ENCODE assay signal across 14 cellular contexts in genomic region chr10:124674768-124675222, GRCh38.
DNase-seq lines count a peak whose midpoint lies in the region; ATAC-seq and TF ChIP-seq lines count a peak whose summit lies in the region.
"Had no signal": no experiment of that assay in that cellular context is flagged by ENCODE, and none has a peak within 500 bp of the region (broad histone marks: within the 10 kb centered on the region; RNA-seq: fewer than 3 reads in every experiment).

No MANE protein-coding gene starts in this region.

- H3K4me1 ChIP-seq in heart left ventricle, result peaks cover 36 to 100% (median 97%) of the 10 kb centered on the region in 12 donors
- peaks cover 100% of the 10 kb centered on the region in 2 donors for H3K4me1 ChIP-seq in naive thymus-derived CD4-positive, alpha-beta T cell (ENCODE audit: control insufficient read depth in 2 of 2, insufficient read depth in 2 of 2, low read length in 2 of 2)
- H3K4me1 ChIP-seq in upper lobe of left lung, result peaks cover 86 to 99% (median 98%) of the 10 kb centered on the region in 4 donors

- H3K27ac Mint-ChIP-seq in effector memory CD8-positive, alpha-beta T cell, result peak overlapping the region; percentile 80 to 96
- H3K27ac Mint-ChIP-seq in naive thymus-derived CD4-positive, alpha-beta T cell, result peak overlapping the region in 6 of 9 donors; percentile 28 to 90 (median 69)
- H3K27ac Mint-ChIP-seq: activated T-cell treated with anti-CD3 and anti-CD28 coated beads, Interleukin-2, amount 50 U/mL, for 72 hours had no signal

- peak in 1 of 4 donors; percentile 41 for TF ChIP-seq EP300 in upper lobe of left lung (IDR thresholded peaks at IDR 0.05)

- H3K4me3 ChIP-seq in heart left ventricle (no peak overlapping the region), upper lobe of left lung (no peak overlapping the region)
- H3K4me3 ChIP-seq in naive thymus-derived CD4-positive, alpha-beta T cell (ENCODE audit: low read length), result no peak overlapping the region

- peaks cover 0 to 5% (median 0%) of the 10 kb centered on the region in 9 donors for H3K36me3 ChIP-seq in heart left ventricle
- H3K36me3 ChIP-seq in naive thymus-derived CD4-positive, alpha-beta T cell (ENCODE audit: control insufficient read depth in 2 of 3, insufficient read depth in 3 of 3, low read length in 3 of 3), result no peaks in the 10 kb centered on the region
- H3K36me3 ChIP-seq in upper lobe of left lung, result peaks cover 0 to 2% (median 0%) of the 10 kb centered on the region in 4 donors

- CTCF ChIA-PET in naive thymus-derived CD4-positive, alpha-beta T cell (lab: Charles Lee), result interaction anchor here (1.3 to 2.9 kb wide), 3 partner anchors 27 to 67 kb away, joined by 4 to 10 read pairs (median 4); no protein-coding TSS in a partner anchor

- DNase-seq in heart left ventricle, result peak in 1 of 5 donors; percentile 62
- no peak for DNase-seq in Right ventricle myocardium inferior (ENCODE audit: missing footprints)
- DNase-seq in effector memory CD8-positive, alpha-beta T cell, result no peak
- DNase-seq in naive thymus-derived CD4-positive, alpha-beta T cell, result no peak
- DNase-seq in upper lobe of left lung, result peak; percentile 57 to 82
- no peak for DNase-seq in activated CD8-positive, alpha-beta memory T cell treated with anti-CD3 and anti-CD28 coated beads, Interleukin-2, amount 50 U/mL, for 4 hours
- no peak for DNase-seq in GM03348 (ENCODE audit: low spot score)
- no peak for DNase-seq in T-helper 2 cell
- DNase-seq: activated T-cell treated with anti-CD3 and anti-CD28 coated beads, Interleukin-2, amount 50 U/mL, for 72 hours; EL; H7; NCI-H1092; NCI-H69; stimulated activated CD4-positive, alpha-beta T cell treated with anti-CD3 and anti-CD28 coated beads, Interleukin-15, amount 100 ng/mL, for 24 hours had no signal

- H3K27me3 Mint-ChIP-seq in effector memory CD8-positive, alpha-beta T cell, result no peaks in the 10 kb centered on the region
- no peaks in the 10 kb centered on the region for H3K27me3 Mint-ChIP-seq in naive thymus-derived CD4-positive, alpha-beta T cell

- ATAC-seq in heart left ventricle, result peak in 1 of 4 donors; percentile 5
- ATAC-seq in Right ventricle myocardium inferior, result no peak
- no peak for ATAC-seq in effector memory CD8-positive, alpha-beta T cell (replicated peaks)
- ATAC-seq in naive thymus-derived CD4-positive, alpha-beta T cell, result no peak
- peak in 1 of 2 donors; percentile 76 for ATAC-seq in upper lobe of left lung (ENCODE audit: low FRiP score in 2 of 2)
- ATAC-seq: activated T-cell treated with anti-CD3 and anti-CD28 coated beads, Interleukin-2, amount 50 U/mL, for 72 hours had no signal

- peak overlapping the region; percentile 34 to 59 for H3K4me3 Mint-ChIP-seq in effector memory CD8-positive, alpha-beta T cell
- H3K4me3 Mint-ChIP-seq in naive thymus-derived CD4-positive, alpha-beta T cell, result peak overlapping the region in 8 of 10 donors; percentile 14 to 93 (median 48)
- H3K4me3 Mint-ChIP-seq: activated T-cell treated with anti-CD3 and anti-CD28 coated beads, Interleukin-2, amount 50 U/mL, for 72 hours had no signal

- intact Hi-C loops in heart left ventricle (cut with DNase I) (loop anchor here in 5 of 10 donors (5.0 kb wide), 2 partner anchors 32 to 53 kb away; no protein-coding TSS in a partner anchor), Right ventricle myocardium inferior (cut with DNase I) (loop anchor here (5.0 kb wide), 2 partner anchors 32 to 48 kb away; no protein-coding TSS in a partner anchor)
- intact Hi-C loops in naive thymus-derived CD4-positive, alpha-beta T cell (cut with micrococcal nuclease), result loop anchor here in 1 of 2 donors (5.0 kb wide), 1 partner anchor 37 kb away; no protein-coding TSS in a partner anchor

- no peak for TF ChIP-seq CTCF in heart left ventricle (IDR thresholded peaks at IDR 0.05)
- no peak for TF ChIP-seq CTCF in upper lobe of left lung (IDR thresholded peaks at IDR 0.05)

- peaks cover 92 to 97% of the 10 kb centered on the region in 2 donors for H3K4me1 Mint-ChIP-seq in effector memory CD8-positive, alpha-beta T cell (ENCODE audit: low read depth in 2 of 2)
- H3K4me1 Mint-ChIP-seq in naive thymus-derived CD4-positive, alpha-beta T cell, result peaks cover 66 to 100% (median 100%) of the 10 kb centered on the region in 7 donors

- H3K27ac ChIP-seq in heart left ventricle (peak overlapping the region in 11 of 12 donors; percentile 27 to 73 (median 49)), upper lobe of left lung (peak overlapping the region; percentile 54 to 65 (median 56))
- H3K27ac ChIP-seq in naive thymus-derived CD4-positive, alpha-beta T cell (ENCODE audit: low read depth, low read length), result no peak overlapping the region

- WGBS in heart left ventricle, 4 donors, result 55 to 69% (median 63%) methylated on average over 9 of the region's 9 CpGs
- 45 to 55% methylated on average over 4 to 9 of the region's 9 CpGs for WGBS in upper lobe of left lung, 2 donors

- H3K9me3 ChIP-seq in heart left ventricle (no peaks in the 10 kb centered on the region), upper lobe of left lung (no peaks in the 10 kb centered on the region)
- H3K9me3 ChIP-seq in naive thymus-derived CD4-positive, alpha-beta T cell (ENCODE audit: control insufficient read depth in 2 of 3, low read length in 3 of 3), result no peaks in the 10 kb centered on the region

- H3K36me3 Mint-ChIP-seq in effector memory CD8-positive, alpha-beta T cell (ENCODE audit: insufficient read depth), result peaks cover 47% of the 10 kb centered on the region
- H3K36me3 Mint-ChIP-seq in naive thymus-derived CD4-positive, alpha-beta T cell, result peaks cover 0 to 19% (median 3%) of the 10 kb centered on the region in 5 donors

- POLR2A ChIA-PET in naive thymus-derived CD4-positive, alpha-beta T cell (lab: Charles Lee), result interaction anchor here (1.0 to 7.8 kb wide), 7 partner anchors 25 to 66 kb away, joined by 3 to 74 read pairs (median 6); no protein-coding TSS in a partner anchor

- no peaks in the 10 kb centered on the region for H3K9me3 Mint-ChIP-seq in effector memory CD8-positive, alpha-beta T cell
- H3K9me3 Mint-ChIP-seq in naive thymus-derived CD4-positive, alpha-beta T cell, result no peaks in the 10 kb centered on the region
- H3K9me3 Mint-ChIP-seq: activated T-cell treated with anti-CD3 and anti-CD28 coated beads, Interleukin-2, amount 50 U/mL, for 72 hours had no signal

- TF ChIP-seq POLR2A in heart left ventricle (IDR thresholded peaks at IDR 0.05) (no peak), upper lobe of left lung (IDR thresholded peaks at IDR 0.05) (peak in 1 of 4 donors; percentile 8)

- H3K27me3 ChIP-seq in heart left ventricle (no peaks in the 10 kb centered on the region), upper lobe of left lung (no peaks in the 10 kb centered on the region)
- H3K27me3 ChIP-seq in naive thymus-derived CD4-positive, alpha-beta T cell (ENCODE audit: control insufficient read depth in 2 of 2, insufficient read depth in 2 of 2, low read length in 2 of 2), result no peaks in the 10 kb centered on the region

Comparison
In these comparisons a context has a peak if more than half of its experiments do, and no peak if none do; other contexts are left out.
1. DNase-seq: peak in upper lobe of left lung (2 of 2); none in Right ventricle myocardium inferior (single experiment), effector memory CD8-positive, alpha-beta T cell (0 of 3), naive thymus-derived CD4-positive, alpha-beta T cell (0 of 9), activated CD8-positive, alpha-beta memory T cell treated with anti-CD3 and anti-CD28 coated beads, Interleukin-2, amount 50 U/mL, for 4 hours (single experiment), GM03348 (single experiment) and T-helper 2 cell (0 of 5).